Comparison of ENCODE assay signal across 11 cellular contexts in the genomic region with DNA sequence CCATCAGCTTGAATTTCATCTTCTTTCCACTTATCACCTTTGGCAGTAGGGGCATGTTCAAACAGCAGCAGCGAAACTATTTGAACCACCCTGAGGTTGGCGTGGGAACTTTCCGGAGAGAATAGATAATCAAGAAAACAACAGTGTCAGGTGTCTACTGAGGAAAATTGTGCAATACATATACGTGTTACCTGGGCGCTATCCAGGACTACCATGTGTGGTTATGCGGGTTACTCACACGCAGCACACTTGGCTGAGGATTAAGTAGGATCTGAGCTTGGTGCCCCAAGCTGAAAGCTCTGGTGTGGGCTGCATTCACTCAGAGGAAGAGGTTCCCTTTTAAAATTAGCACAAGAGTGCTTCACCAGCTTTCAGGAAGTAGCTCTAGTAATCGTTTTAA. TPM values are rescaled to one million over a fixed set of nuclear protein-coding genes. Genes with fewer than 3 reads are reported as not detected.
A peak's percentile ranks its signal among the peaks of the same experiment; 100 is the strongest.
DNase-seq lines count a peak whose midpoint lies in the region; ATAC-seq and TF ChIP-seq lines count a peak whose summit lies in the region.
"Had no signal": no experiment of that assay in that cellular context is flagged by ENCODE, and none has a peak within 500 bp of the region (broad histone marks: within the 10 kb centered on the region; RNA-seq: fewer than 3 reads in every experiment).

No MANE protein-coding gene starts in this region.

- H3K4me3 Mint-ChIP-seq in activated T-cell treated with anti-CD3 and anti-CD28 coated beads, Interleukin-2, amount 50 U/mL, for 72 hours = peak overlapping the region; percentile 38 to 45
- H3K4me3 Mint-ChIP-seq in activated T-cell treated with anti-CD3 and anti-CD28 coated beads, Interleukin-2, amount 50 U/mL, for 24 hours = no peak overlapping the region
- peak overlapping the region; percentile 5 to 23 for H3K4me3 Mint-ChIP-seq in effector memory CD8-positive, alpha-beta T cell
- H3K4me3 Mint-ChIP-seq in stimulated activated memory B cell treated with anti-CD40 and anti-IgM and Interleukin-4, amounts not matched to agents 10 μg/mL and 1 μg/mL and 100 μg/mL, for 72 hours = no peak overlapping the region

- no peaks in the 10 kb centered on the region for H3K9me3 Mint-ChIP-seq in activated T-cell treated with anti-CD3 and anti-CD28 coated beads, Interleukin-2, amount 50 U/mL, for 72 hours
- H3K9me3 Mint-ChIP-seq in activated T-cell treated with anti-CD3 and anti-CD28 coated beads, Interleukin-2, amount 50 U/mL, for 24 hours = no peaks in the 10 kb centered on the region
- H3K9me3 Mint-ChIP-seq in effector memory CD8-positive, alpha-beta T cell = no peaks in the 10 kb centered on the region
- H3K9me3 Mint-ChIP-seq in stimulated activated memory B cell treated with anti-CD40 and anti-IgM and Interleukin-4, amounts not matched to agents 10 μg/mL and 1 μg/mL and 100 μg/mL, for 72 hours = no peaks in the 10 kb centered on the region

- no peaks in the 10 kb centered on the region for H3K79me2 ChIP-seq in mesendoderm (ENCODE audit: control insufficient read depth, insufficient read depth, low read length)

- H3K4me2 ChIP-seq in mesendoderm (ENCODE audit: low read length) = no peak overlapping the region
- H3K4me2 ChIP-seq: KMS-11 had no signal

- H3K36me3 Mint-ChIP-seq in activated T-cell treated with anti-CD3 and anti-CD28 coated beads, Interleukin-2, amount 50 U/mL, for 72 hours (ENCODE audit: insufficient read depth in 2 of 2) = no peaks in the 10 kb centered on the region
- H3K36me3 Mint-ChIP-seq in activated T-cell treated with anti-CD3 and anti-CD28 coated beads, Interleukin-2, amount 50 U/mL, for 24 hours (ENCODE audit: low read depth) = no peaks in the 10 kb centered on the region
- no peaks in the 10 kb centered on the region for H3K36me3 Mint-ChIP-seq in effector memory CD8-positive, alpha-beta T cell (ENCODE audit: insufficient read depth)
- no peaks in the 10 kb centered on the region for H3K36me3 Mint-ChIP-seq in stimulated activated memory B cell treated with anti-CD40 and anti-IgM and Interleukin-4, amounts not matched to agents 10 μg/mL and 1 μg/mL and 100 μg/mL, for 72 hours

- no peak overlapping the region for H2BK120ac ChIP-seq in mesendoderm (ENCODE audit: low read depth, low read length)

- H3K18ac ChIP-seq in mesendoderm (ENCODE audit: low read length) = no peak overlapping the region

- H2BK5ac ChIP-seq in mesendoderm (ENCODE audit: low read length) = no peak overlapping the region

- H3K36me3 ChIP-seq in mesendoderm (ENCODE audit: control insufficient read depth, insufficient read depth, low read length) = no peaks in the 10 kb centered on the region
- H3K36me3 ChIP-seq: suprapubic skin had no signal

- no peak overlapping the region for H3K9ac ChIP-seq in mesendoderm (ENCODE audit: low read length)
- H3K9ac ChIP-seq: KMS-11 had no signal

- TF ChIP-seq CTCF in RWPE1 (conservative IDR thresholded peaks at IDR 0.05; ENCODE audit: low read depth) = no peak

- H3K4me3 ChIP-seq in mesendoderm (ENCODE audit: low read length) = no peak overlapping the region
- H3K4me3 ChIP-seq: suprapubic skin had no signal

- CTCF ChIA-PET in RWPE1 (lab: Yijun Ruan, JAX) = interaction anchor here (0.5 kb wide), 1 partner anchor 61 kb away, joined by 3 read pairs; no protein-coding TSS in a partner anchor

- H3K79me1 ChIP-seq in mesendoderm (ENCODE audit: low read length) = no peaks in the 10 kb centered on the region

- H3K4me1 Mint-ChIP-seq in activated T-cell treated with anti-CD3 and anti-CD28 coated beads, Interleukin-2, amount 50 U/mL, for 72 hours (ENCODE audit: low read depth) = peaks cover 17% of the 10 kb centered on the region
- peaks cover 6% of the 10 kb centered on the region for H3K4me1 Mint-ChIP-seq in activated T-cell treated with anti-CD3 and anti-CD28 coated beads, Interleukin-2, amount 50 U/mL, for 24 hours (ENCODE audit: low read depth)
- H3K4me1 Mint-ChIP-seq in effector memory CD8-positive, alpha-beta T cell (ENCODE audit: low read depth in 2 of 2) = peaks cover 6% of the 10 kb centered on the region in 2 donors
- peaks cover 8% of the 10 kb centered on the region for H3K4me1 Mint-ChIP-seq in stimulated activated memory B cell treated with anti-CD40 and anti-IgM and Interleukin-4, amounts not matched to agents 10 μg/mL and 1 μg/mL and 100 μg/mL, for 72 hours

- WGBS in mesendoderm (ENCODE audit: extremely low coverage, insufficient coverage, low lambda C conversion rate) = no CpG with 5 or more reads among the region's 8 CpGs

- no peaks in the 10 kb centered on the region for H3K27me3 ChIP-seq in mesendoderm (ENCODE audit: insufficient read depth, low read length, poor library complexity)
- H3K27me3 ChIP-seq: suprapubic skin had no signal

- no peak overlapping the region for H4K5ac ChIP-seq in mesendoderm (ENCODE audit: low read length)

- H3K27ac ChIP-seq in RWPE1 = peak overlapping the region; percentile 81
- no peak overlapping the region for H3K27ac ChIP-seq in mesendoderm (ENCODE audit: low read depth, low read length)
- H3K27ac ChIP-seq: KMS-11, suprapubic skin had no signal

- peak overlapping the region; percentile 11 for H3K27ac Mint-ChIP-seq in activated T-cell treated with anti-CD3 and anti-CD28 coated beads, Interleukin-2, amount 50 U/mL, for 72 hours
- H3K27ac Mint-ChIP-seq in activated T-cell treated with anti-CD3 and anti-CD28 coated beads, Interleukin-2, amount 50 U/mL, for 24 hours = no peak overlapping the region
- H3K27ac Mint-ChIP-seq in effector memory CD8-positive, alpha-beta T cell = no peak overlapping the region
- H3K27ac Mint-ChIP-seq in stimulated activated memory B cell treated with anti-CD40 and anti-IgM and Interleukin-4, amounts not matched to agents 10 μg/mL and 1 μg/mL and 100 μg/mL, for 72 hours = peak overlapping the region; percentile 33

- no peak overlapping the region for H3K23ac ChIP-seq in mesendoderm (ENCODE audit: low read length)

- peaks cover 7% of the 10 kb centered on the region for H3K27me3 Mint-ChIP-seq in activated T-cell treated with anti-CD3 and anti-CD28 coated beads, Interleukin-2, amount 50 U/mL, for 72 hours (ENCODE audit: low read depth)
- H3K27me3 Mint-ChIP-seq in activated T-cell treated with anti-CD3 and anti-CD28 coated beads, Interleukin-2, amount 50 U/mL, for 24 hours = peaks cover 4% of the 10 kb centered on the region
- peaks cover 11% of the 10 kb centered on the region in 2 donors for H3K27me3 Mint-ChIP-seq in effector memory CD8-positive, alpha-beta T cell
- no peaks in the 10 kb centered on the region for H3K27me3 Mint-ChIP-seq in stimulated activated memory B cell treated with anti-CD40 and anti-IgM and Interleukin-4, amounts not matched to agents 10 μg/mL and 1 μg/mL and 100 μg/mL, for 72 hours

- DNase-seq in activated T-cell treated with anti-CD3 and anti-CD28 coated beads, Interleukin-2, amount 50 U/mL, for 72 hours = peak; percentile 25 to 35
- no peak for DNase-seq in activated T-cell treated with anti-CD3 and anti-CD28 coated beads, Interleukin-2, amount 50 U/mL, for 24 hours
- DNase-seq in RWPE1 (ENCODE audit: low spot score) (peak; percentile 83), DMS153 (lab: John Stamatoyannopoulos, UW) (no peak), NCI-H82 treated with DMSO at 0.1 percent for 48 hours (lab: John Stamatoyannopoulos, UW; ENCODE audit: unreplicated experiment) (no peak), mesendoderm (no peak)
- no peak for DNase-seq in effector memory CD8-positive, alpha-beta T cell
- DNase-seq: NK-92 treated with Interleukin-12 subunit alpha and Interleukin-12 subunit beta, amount 100 ng/mL, for 24 hours had no signal

- H3K4ac ChIP-seq in mesendoderm (ENCODE audit: low read depth, low read length) = no peak overlapping the region

- H2BK15ac ChIP-seq in mesendoderm (replicated peaks; ENCODE audit: low read depth) = no peak overlapping the region

- H3K4me1 ChIP-seq in mesendoderm (ENCODE audit: control insufficient read depth, low read depth, low read length) = no peaks in the 10 kb centered on the region

- POLR2A ChIA-PET in RWPE1 (lab: Yijun Ruan, JAX; ENCODE audit: low non-redundant PET) = no interaction called here

- H4K8ac ChIP-seq in mesendoderm (ENCODE audit: low read depth, low read length) = no peak overlapping the region

- ATAC-seq in activated T-cell treated with anti-CD3 and anti-CD28 coated beads, Interleukin-2, amount 50 U/mL, for 72 hours (replicated peaks in 1 of 2) = peak; percentile 81 to 85
- peak; percentile 51 for ATAC-seq in effector memory CD8-positive, alpha-beta T cell (replicated peaks)
- peak; percentile 24 for ATAC-seq in stimulated activated memory B cell treated with anti-CD40 and anti-IgM and Interleukin-4, amounts not matched to agents 10 μg/mL and 1 μg/mL and 100 μg/mL, for 72 hours

- H2AK5ac ChIP-seq in mesendoderm (ENCODE audit: low read length) = no peak overlapping the region

- no peak overlapping the region for H3K56ac ChIP-seq in mesendoderm (ENCODE audit: low read length)

RNA-seq across cellular contexts. Expression of gene ABI1, which starts 8.8 kb away (rescaled TPM):
- total RNA-seq in activated T-cell treated with anti-CD3 and anti-CD28 coated beads, Interleukin-2, amount 50 U/mL, for 72 hours = 10 to 100 TPM; 71.0 to 86.2 TPM
- polyA plus RNA-seq in mesendoderm (2013, experiment 1 of 2) = 24.5 TPM
- polyA plus RNA-seq in mesendoderm (2013, experiment 2 of 2) = 25.7 TPM

Comparison
In these comparisons a context has a peak if more than half of its experiments do, and no peak if none do; other contexts are left out.
1. DNase-seq: peak in activated T-cell treated with anti-CD3 and anti-CD28 coated beads, Interleukin-2, amount 50 U/mL, for 72 hours (2 of 2) and RWPE1 (single experiment); none in activated T-cell treated with anti-CD3 and anti-CD28 coated beads, Interleukin-2, amount 50 U/mL, for 24 hours (single experiment), effector memory CD8-positive, alpha-beta T cell (0 of 3), DMS153 (single experiment), NCI-H82 treated with DMSO at 0.1 percent for 48 hours (single experiment) and mesendoderm (single experiment).
2. H3K27ac Mint-ChIP-seq: peak in activated T-cell treated with anti-CD3 and anti-CD28 coated beads, Interleukin-2, amount 50 U/mL, for 72 hours (single experiment) and stimulated activated memory B cell treated with anti-CD40 and anti-IgM and Interleukin-4, amounts not matched to agents 10 μg/mL and 1 μg/mL and 100 μg/mL, for 72 hours (single experiment); none in activated T-cell treated with anti-CD3 and anti-CD28 coated beads, Interleukin-2, amount 50 U/mL, for 24 hours (single experiment) and effector memory CD8-positive, alpha-beta T cell (0 of 2).
3. H3K4me3 Mint-ChIP-seq: peak in activated T-cell treated with anti-CD3 and anti-CD28 coated beads, Interleukin-2, amount 50 U/mL, for 72 hours (2 of 2) and effector memory CD8-positive, alpha-beta T cell (2 of 2); none in activated T-cell treated with anti-CD3 and anti-CD28 coated beads, Interleukin-2, amount 50 U/mL, for 24 hours (single experiment) and stimulated activated memory B cell treated with anti-CD40 and anti-IgM and Interleukin-4, amounts not matched to agents 10 μg/mL and 1 μg/mL and 100 μg/mL, for 72 hours (single experiment).
4. ATAC-seq: peak in every context shown above with its lines; median percentile 83 in activated T-cell treated with anti-CD3 and anti-CD28 coated beads, Interleukin-2, amount 50 U/mL, for 72 hours; 51 in effector memory CD8-positive, alpha-beta T cell; 24 in stimulated activated memory B cell treated with anti-CD40 and anti-IgM and Interleukin-4, amounts not matched to agents 10 μg/mL and 1 μg/mL and 100 μg/mL, for 72 hours.